2 cellular contexts compared by ENCODE assay signal in genomic region chr2:63286520-63286919, GRCh38.
A peak's percentile ranks its signal among the peaks of the same experiment; 100 is the strongest.
DNase-seq lines count a peak whose midpoint lies in the region; ATAC-seq, FAIRE-seq and TF ChIP-seq lines count a peak whose summit lies in the region.
"Not testable (repeated sequence)": the region's sequence is repeated elsewhere in the genome, so short reads cannot be mapped to it uniquely, and the experiment has no call there.

No MANE protein-coding gene starts in this region.

- H3K9ac ChIP-seq in K562 (ENCODE audit: insufficient read depth in 1 of 2, low read depth in 2 of 2, low read length in 2 of 2), result not testable (repeated sequence)

- not testable (repeated sequence) for H3K4me3 ChIP-seq in K562

- not testable (repeated sequence) for DNase-seq in K562 (ENCODE audit: extremely low read depth in 1 of 4, low spot score in 3 of 4)

- not testable (repeated sequence) for TF ChIP-seq RAD21 in K562 (CRISPR knock-in tag; conservative IDR thresholded peaks at IDR 0.05 in 1 of 2, IDR thresholded peaks at IDR 0.05 in 1 of 2)

- BruUV-seq in K562 (replicated peaks; lab: Mats Ljungman, UMichigan), result not testable (repeated sequence)

- not testable (repeated sequence) for ATAC-seq in K562

- peak; percentile 23 for FAIRE-seq in TTC549 (lab: Jason Lieb, UNC)
- not testable (repeated sequence) for FAIRE-seq in K562 (lab: Jason Lieb, UNC)

- H3K4me2 ChIP-seq in K562 (ENCODE audit: insufficient read depth, low read length), result not testable (repeated sequence)

- not testable (repeated sequence) for H4K20me1 ChIP-seq in K562 (replicated peaks; ENCODE audit: control insufficient read depth, insufficient read depth, low read length)

- TF ChIP-seq EP300 in K562 (IDR thresholded peaks at IDR 0.05; ENCODE audit: low read length), result not testable (repeated sequence)

- intact Hi-C loops in K562 (cut with micrococcal nuclease), result not testable (repeated sequence)

- CTCF ChIA-PET in K562 (lab: Yijun Ruan, JAX; ENCODE audit: low intra/inter-chr PET ratio), result not testable (repeated sequence)

- H2AFZ ChIP-seq in K562 (ENCODE audit: low read depth, low read length), result not testable (repeated sequence)

- 0% methylated on average over 2 of the region's 4 CpGs for WGBS in K562 (ENCODE audit: insufficient coverage, low coverage, missing lambda C conversion rate)

- not testable (repeated sequence) for H3K27ac ChIP-seq in K562 (ENCODE audit: extremely low read depth, low read depth, low read length)

- POLR2A ChIA-PET in K562 (lab: Yijun Ruan, JAX), result not testable (repeated sequence)

- H3K9me3 ChIP-seq in K562 (replicated peaks; ENCODE audit: control insufficient read depth, insufficient read depth, low read depth, low read length), result not testable (repeated sequence)

- TF ChIP-seq CTCF in K562 (IDR thresholded peaks at IDR 0.05 in 2 of 3, conservative IDR thresholded peaks at IDR 0.05 in 1 of 3; ENCODE audit: insufficient read depth in 2 of 3, low read depth in 1 of 3, low read length in 3 of 3), result not testable (repeated sequence)

- not testable (repeated sequence) for H3K27me3 ChIP-seq in K562 (ENCODE audit: control insufficient read depth in 2 of 2, insufficient read depth in 2 of 2, low read length in 2 of 2)

- not testable (repeated sequence) for H3K36me3 ChIP-seq in K562 (ENCODE audit: control insufficient read depth, insufficient read depth, low read length)

- not testable (repeated sequence) for H3K4me1 ChIP-seq in K562 (replicated peaks in 1 of 2; ENCODE audit: control insufficient read depth in 2 of 2, insufficient read depth in 2 of 2, low read length in 2 of 2)

- TF ChIP-seq POLR2A in K562 (conservative IDR thresholded peaks at IDR 0.05), result not testable (repeated sequence)

- not testable (repeated sequence) for H3K9me1 ChIP-seq in K562 (ENCODE audit: control insufficient read depth, insufficient read depth, low read length)

- H3K79me2 ChIP-seq in K562 (ENCODE audit: control insufficient read depth, insufficient read depth, low read length), result not testable (repeated sequence)

- in situ Hi-C loops in K562 (cut with MboI), result not testable (repeated sequence)

TF ChIP-seq in K562, 482 proteins besides CTCF, POLR2A, EP300 and RAD21:
- TF ChIP-seq ZNF507 (tag; conservative IDR thresholded peaks at IDR 0.05), result peak; percentile 96
